Comparison of ENCODE assay signal across 24 cellular contexts in the genomic region with DNA sequence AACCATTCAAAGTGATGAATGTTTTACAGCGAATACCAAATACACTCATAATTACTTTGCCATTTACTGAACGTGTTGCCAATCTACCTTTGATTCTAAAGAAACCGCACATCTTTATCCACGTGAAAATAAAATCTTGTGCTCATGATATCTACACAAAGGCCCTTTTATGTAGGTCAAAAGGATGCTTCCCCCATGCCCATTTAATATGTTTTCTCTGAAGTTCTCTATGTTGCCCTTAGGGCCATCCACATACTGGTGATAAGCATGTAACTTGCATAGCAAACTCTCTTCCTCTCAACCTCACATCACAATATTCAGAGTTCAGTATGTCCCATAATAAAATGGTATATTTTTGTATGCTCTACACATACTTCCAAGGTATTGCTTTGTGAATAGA.
"Had no signal": no experiment of that assay in that cellular context is flagged by ENCODE, and none has a peak within 500 bp of the region (broad histone marks: within the 10 kb centered on the region; RNA-seq: fewer than 3 reads in every experiment).

No MANE protein-coding gene starts in this region.

- H3K4me3 ChIP-seq: colonic mucosa, coronary artery, dorsolateral prefrontal cortex, esophagus muscularis mucosa, esophagus squamous epithelium, gastrocnemius medialis, gastroesophageal sphincter, heart left ventricle, heart right ventricle, hepatocyte had no signal

- H3K27me3 ChIP-seq: colonic mucosa, dorsolateral prefrontal cortex, esophagus muscularis mucosa, esophagus squamous epithelium, foreskin keratinocyte, gastrocnemius medialis, gastroesophageal sphincter, heart left ventricle, heart right ventricle, hepatocyte had no signal

- H3K36me3 ChIP-seq: colonic mucosa, esophagus muscularis mucosa, esophagus squamous epithelium, gastrocnemius medialis, gastroesophageal sphincter, heart left ventricle, heart right ventricle had no signal

- DNase-seq: colonic mucosa; cortex of kidney; dermis blood vessel endothelial cell; dorsolateral prefrontal cortex; effector CD4-positive, alpha-beta T cell; effector CD8-positive, alpha-beta T cell; effector memory CD4-positive, alpha-beta T cell; effector memory CD8-positive, alpha-beta T cell; endodermal cell; erythroblast; esophagus squamous epithelium; foreskin fibroblast; foreskin keratinocyte; gastrocnemius medialis; glutamatergic neuron; head of caudate nucleus; heart left ventricle; heart right ventricle; hippocampal formation had no signal

- H3K9me3 ChIP-seq: colonic mucosa, esophagus muscularis mucosa, esophagus squamous epithelium, gastrocnemius medialis, gastroesophageal sphincter, heart left ventricle, heart right ventricle had no signal

- ATAC-seq: effector memory CD8-positive, alpha-beta T cell; esophagus mucosa; foreskin keratinocyte; gastrocnemius medialis; gastroesophageal sphincter; heart left ventricle; heart right ventricle had no signal
